ENCODE assay signal across 8 cellular contexts in the genomic region with DNA sequence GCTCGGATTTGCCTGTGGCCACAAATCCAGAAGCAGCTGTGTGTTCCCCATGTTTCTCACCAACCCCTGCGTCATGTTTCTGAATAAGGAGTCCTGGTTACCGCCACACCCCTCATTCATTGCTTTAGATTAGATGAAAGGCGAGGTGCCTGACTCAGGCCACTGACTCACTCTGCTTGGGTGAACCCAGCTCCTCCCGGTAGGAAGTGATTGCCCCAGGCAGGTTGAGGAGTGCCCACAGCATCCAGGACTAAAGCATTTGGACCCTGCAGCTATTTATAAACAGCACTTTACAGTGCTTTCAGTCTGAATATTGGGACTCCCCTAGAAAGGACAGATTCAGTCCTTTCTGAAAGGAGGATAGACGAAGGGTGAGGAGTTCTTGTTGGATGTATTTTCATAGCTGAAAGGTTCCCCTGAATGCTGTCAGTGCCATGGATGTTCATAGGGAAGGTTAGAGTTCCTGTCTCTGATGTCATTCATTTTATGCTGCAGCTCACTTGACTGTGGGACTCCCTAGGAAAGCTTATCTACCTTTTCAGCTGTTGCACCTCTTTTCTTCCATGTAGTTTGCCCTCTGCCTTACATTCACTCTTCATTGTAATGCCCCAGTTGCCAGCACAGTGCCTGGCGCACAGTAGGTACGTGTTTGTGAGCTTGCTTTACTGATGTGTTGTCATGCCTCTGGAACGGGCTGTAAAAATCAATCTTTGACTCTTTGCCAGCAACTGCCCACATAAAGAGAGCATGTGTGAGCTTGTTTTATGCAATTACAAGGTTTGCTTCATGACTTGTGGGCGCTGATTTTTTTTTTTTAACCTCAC. TPM values are rescaled to one million over a fixed set of nuclear protein-coding genes. Genes with fewer than 3 reads are reported as not detected.
A peak's percentile ranks its signal among the peaks of the same experiment; 100 is the strongest.
DNase-seq lines count a peak whose midpoint lies in the region; ATAC-seq and TF ChIP-seq lines count a peak whose summit lies in the region.

No MANE protein-coding gene starts in this region.

- POLR2A ChIA-PET in CD8-positive, alpha-beta T cell (lab: Charles Lee): interaction anchor here (0.6 to 8.8 kb wide), 9 partner anchors 8 to 1288 kb away, joined by 3 to 66 read pairs (median 9); partner anchors contain the start of gene ITGA6

- no peaks in the 10 kb centered on the region for H3K27me3 Mint-ChIP-seq in CD8-positive, alpha-beta T cell (ENCODE audit: low read depth)
- H3K27me3 Mint-ChIP-seq in activated T-helper 17 cell treated with anti-CD3 and anti-CD28 coated beads, Interleukin-2, amount 50 U/mL, for 72 hours: no peaks in the 10 kb centered on the region

- no peaks in the 10 kb centered on the region for H3K27me3 ChIP-seq in CD8-positive, alpha-beta T cell (ENCODE audit: insufficient read depth, low read length)

- no peaks in the 10 kb centered on the region for H3K9me3 Mint-ChIP-seq in CD8-positive, alpha-beta T cell
- H3K9me3 Mint-ChIP-seq in activated T-helper 17 cell treated with anti-CD3 and anti-CD28 coated beads, Interleukin-2, amount 50 U/mL, for 72 hours: no peaks in the 10 kb centered on the region

- no peaks in the 10 kb centered on the region for H3K36me3 ChIP-seq in CD8-positive, alpha-beta T cell (ENCODE audit: insufficient read depth, low read length)

- peak overlapping the region; percentile 88 for H3K27ac Mint-ChIP-seq in CD8-positive, alpha-beta T cell
- H3K27ac Mint-ChIP-seq in activated T-helper 17 cell treated with anti-CD3 and anti-CD28 coated beads, Interleukin-2, amount 50 U/mL, for 72 hours: peak overlapping the region; percentile 37

- no peak for TF ChIP-seq CTCF in CD8-positive, alpha-beta T cell (IDR thresholded peaks at IDR 0.05)

- peaks cover 82% of the 10 kb centered on the region for H3K4me1 ChIP-seq in CD8-positive, alpha-beta T cell (ENCODE audit: insufficient read depth, low read length)

- H3K36me3 Mint-ChIP-seq in CD8-positive, alpha-beta T cell: peaks cover 21% of the 10 kb centered on the region
- no peaks in the 10 kb centered on the region for H3K36me3 Mint-ChIP-seq in activated T-helper 17 cell treated with anti-CD3 and anti-CD28 coated beads, Interleukin-2, amount 50 U/mL, for 72 hours (ENCODE audit: low read depth)

- peak overlapping the region; percentile 50 for H3K4me3 ChIP-seq in CD8-positive, alpha-beta T cell (ENCODE audit: low read depth, low read length)

- peaks cover 53% of the 10 kb centered on the region for H3K4me1 Mint-ChIP-seq in CD8-positive, alpha-beta T cell (ENCODE audit: low read depth)
- H3K4me1 Mint-ChIP-seq in activated T-helper 17 cell treated with anti-CD3 and anti-CD28 coated beads, Interleukin-2, amount 50 U/mL, for 72 hours: peaks cover 25% of the 10 kb centered on the region

- CTCF ChIA-PET in CD8-positive, alpha-beta T cell (lab: Charles Lee): interaction anchor here (0.7 to 24.7 kb wide), 8 partner anchors 9 to 315 kb away, joined by 3 to 657 read pairs (median 4); partner anchors contain the start of gene ITGA6

- peak overlapping the region; percentile 81 for H3K4me3 Mint-ChIP-seq in CD8-positive, alpha-beta T cell
- H3K4me3 Mint-ChIP-seq in activated T-helper 17 cell treated with anti-CD3 and anti-CD28 coated beads, Interleukin-2, amount 50 U/mL, for 72 hours: peak overlapping the region; percentile 53

- no peaks in the 10 kb centered on the region for H3K9me3 ChIP-seq in CD8-positive, alpha-beta T cell (ENCODE audit: low read length)

- intact Hi-C loops in CD8-positive, alpha-beta T cell (cut with DNase I, micrococcal nuclease): loop anchor here in 1 of 2 experiments (2.0 kb wide), 1 partner anchor 13 kb away; no protein-coding TSS in a partner anchor

- H3K27ac ChIP-seq in CD8-positive, alpha-beta T cell (ENCODE audit: low read depth, low read length): no peak overlapping the region

- DNase-seq in CD8-positive, alpha-beta T cell: peak in 5 of 7 experiments; percentile 27 to 66 (median 55)
- peak; percentile 18 for DNase-seq in NCI-H1105 (lab: John Stamatoyannopoulos, UW)
- peak; percentile 50 for DNase-seq in iPS-NIHi7 (ENCODE audit: extremely low spot score)
- peak in 5 of 6 experiments; percentile 22 to 48 (median 34) for DNase-seq in stimulated activated naive CD4-positive, alpha-beta T cell (lab: John Stamatoyannopoulos, UW)
- DNase-seq in NCI-H2029 (lab: John Stamatoyannopoulos, UW): no peak

- ATAC-seq in CD8-positive, alpha-beta T cell: peak; percentile 45
- peak; percentile 80 for ATAC-seq in activated T-helper 17 cell treated with anti-CD3 and anti-CD28 coated beads, Interleukin-2, amount 50 U/mL, for 72 hours (replicated peaks)
- ATAC-seq in HG02852 (IDR thresholded peaks at IDR 0.05; ENCODE audit: unreplicated experiment) (no peak), HG02610 (IDR thresholded peaks at IDR 0.05; ENCODE audit: unreplicated experiment) (no peak)

RNA-seq across cellular contexts. Expression of gene ITGA6, which starts 14.9 kb away (rescaled TPM):
- total RNA-seq in CD8-positive, alpha-beta T cell: 10 to 100 TPM; 50.5 to 52.1 TPM
- 1 to 10 TPM; 2.2 to 4.9 TPM for total RNA-seq in activated T-helper 17 cell treated with anti-CD3 and anti-CD28 coated beads, Interleukin-2, amount 50 U/mL, for 72 hours

Comparison
In these comparisons a context has a peak if more than half of its experiments do, and no peak if none do; other contexts are left out.
1. ATAC-seq: peak in CD8-positive, alpha-beta T cell (single experiment) and activated T-helper 17 cell treated with anti-CD3 and anti-CD28 coated beads, Interleukin-2, amount 50 U/mL, for 72 hours (single experiment); none in HG02852 (single experiment) and HG02610 (single experiment).
2. RNA of gene ITGA6, which starts 14.9 kb away (total RNA-seq): 50.5 to 52.1 TPM in CD8-positive, alpha-beta T cell; 2.2 to 4.9 TPM in activated T-helper 17 cell treated with anti-CD3 and anti-CD28 coated beads, Interleukin-2, amount 50 U/mL, for 72 hours; every median in the first group is over 4 times any median in the second.